In genomic region chr5:120610145-120610544, GRCh38 we compare ENCODE assay signal across 19 cellular contexts.
"Had no signal": no experiment of that assay in that cellular context is flagged by ENCODE, and none has a peak within 500 bp of the region (broad histone marks: within the 10 kb centered on the region; RNA-seq: fewer than 3 reads in every experiment).

No MANE protein-coding gene starts in this region.

- H3K27me3 ChIP-seq: ascending aorta, foreskin keratinocyte, pancreas, right atrium auricular region, upper lobe of left lung had no signal

- DNase-seq: activated T-cell treated with anti-CD3 and anti-CD28 coated beads, Interleukin-2, amount 50 U/mL, for 1 hour; foreskin keratinocyte; glutamatergic neuron; hippocampal formation; left ventricle myocardium inferior; midbrain; pancreas; psoas muscle; stimulated activated CD4-positive, alpha-beta T cell treated with anti-CD3 and anti-CD28 coated beads, Interleukin-12 subunit alpha, Interleukin-12 subunit beta, amount 100 ng/mL, for 4 hours; stimulated activated CD4-positive, alpha-beta T cell treated with anti-CD3 and anti-CD28 coated beads, Interleukin-4, amount 100 ng/mL, for 4 hours; stimulated activated naive CD8-positive, alpha-beta T cell treated with anti-CD3 and anti-CD28 coated beads, Interleukin-15, Interleukin-2, amounts not matched to agents 100 U/mL and 50 U/mL, for 24 hours; upper lobe of left lung had no signal

- H3K27ac ChIP-seq: coronary artery, epithelial cell of prostate, foreskin keratinocyte, left ventricle myocardium inferior, pancreas, psoas muscle, right atrium auricular region, upper lobe of left lung had no signal

- H3K4me3 ChIP-seq: coronary artery, left ventricle myocardium inferior, pancreas, psoas muscle, right atrium auricular region, upper lobe of left lung had no signal

- H3K4me1 ChIP-seq: pancreas, psoas muscle, right atrium auricular region, upper lobe of left lung had no signal

- ATAC-seq: activated naive CD4-positive, alpha-beta T cell treated with anti-CD3 and anti-CD28 coated beads, Interleukin-2, amount 50 U/mL, for 72 hours; activated T-helper 17 cell treated with anti-CD3 and anti-CD28 coated beads, Interleukin-2, amount 50 U/mL, for 72 hours; foreskin keratinocyte; natural killer cell treated with Interleukin-12 subunit alpha and Interleukin-12 subunit beta and Interleukin-15 and Interleukin-18, amount 100 ng/mL, for 72 hours; pancreas; psoas muscle; stimulated activated naive CD8-positive, alpha-beta T cell treated with anti-CD3 and anti-CD28 coated beads, Interleukin-15, Interleukin-2, amounts not matched to agents 100 U/mL and 50 U/mL, for 24 hours had no signal

- H3K9me3 ChIP-seq: ascending aorta, left ventricle myocardium inferior, pancreas, psoas muscle, right atrium auricular region had no signal

- H3K36me3 ChIP-seq: ascending aorta, left ventricle myocardium inferior, pancreas, right atrium auricular region, upper lobe of left lung had no signal
